Comparison of ENCODE assay signal across 8 cellular contexts in the genomic region with DNA sequence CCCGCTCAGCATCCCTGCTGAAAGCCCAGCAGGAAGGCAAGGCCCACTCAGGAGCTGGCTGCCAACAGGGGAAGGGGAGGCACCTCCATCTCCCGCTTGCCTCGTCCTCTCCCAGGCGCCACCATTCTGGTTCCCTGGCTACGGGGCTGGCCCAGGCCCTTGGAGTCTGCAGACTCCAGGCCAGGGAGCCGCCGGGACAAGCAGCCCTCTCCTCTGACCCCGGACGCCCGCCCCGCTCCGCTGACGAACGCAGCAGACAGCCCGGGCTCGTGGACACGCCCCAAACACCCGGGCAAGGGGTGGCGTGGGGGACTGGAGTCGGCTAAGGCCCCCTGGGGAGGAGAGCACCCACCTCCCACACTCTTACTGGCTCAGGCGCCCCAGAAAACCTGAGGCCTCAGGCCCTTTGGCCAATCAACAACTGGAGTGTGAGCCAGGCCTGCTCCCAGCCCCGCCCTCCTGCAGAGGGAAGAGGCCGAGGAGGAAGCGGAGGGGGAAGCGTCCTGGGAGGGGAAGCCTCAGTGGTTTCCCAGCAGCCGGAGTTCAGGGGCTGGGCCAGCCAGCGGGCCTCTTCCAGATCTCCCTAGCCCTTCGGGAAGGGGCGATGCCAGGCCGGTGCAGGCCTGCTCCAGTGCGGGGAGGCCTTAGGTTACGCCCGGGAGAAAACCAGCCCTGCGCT. TPM values are rescaled to one million over a fixed set of nuclear protein-coding genes. Genes with fewer than 3 reads are reported as not detected.
A peak's percentile ranks its signal among the peaks of the same experiment; 100 is the strongest.
DNase-seq lines count a peak whose midpoint lies in the region; ATAC-seq and TF ChIP-seq lines count a peak whose summit lies in the region.

No MANE protein-coding gene starts in this region.

- TF ChIP-seq CTCF in DOHH2 (IDR thresholded peaks at IDR 0.05; ENCODE audit: low read depth, low read length, poor library complexity, severe bottlenecking) (no peak), brain (conservative IDR thresholded peaks at IDR 0.05) (no peak), hepatocyte (IDR thresholded peaks at IDR 0.05; ENCODE audit: poor library complexity) (no peak), prostate gland (IDR thresholded peaks at IDR 0.05) (no peak)

- no peaks in the 10 kb centered on the region for H3K27me3 ChIP-seq in DOHH2 (ENCODE audit: control insufficient read depth, low read length)
- no peaks in the 10 kb centered on the region for H3K27me3 ChIP-seq in hepatocyte
- H3K27me3 ChIP-seq in prostate gland (replicated peaks; ENCODE audit: insufficient read depth): no peaks in the 10 kb centered on the region

- H3K9me2 ChIP-seq in DOHH2 (replicated peaks; ENCODE audit: control insufficient read depth, low read length): no peaks in the 10 kb centered on the region
- H3K9me2 ChIP-seq in hepatocyte (replicated peaks; ENCODE audit: insufficient read depth): no peaks in the 10 kb centered on the region

- H3K27me3 Mint-ChIP-seq in brain: peaks cover 13% of the 10 kb centered on the region

- H3K4me1 Mint-ChIP-seq in brain: peaks cover 59% of the 10 kb centered on the region

- H3K36me3 ChIP-seq in DOHH2 (ENCODE audit: control insufficient read depth, low read length) (peaks cover 6% of the 10 kb centered on the region; the same call in 1 of the 2 replicates), hepatocyte (replicated peaks; ENCODE audit: insufficient read depth, low read depth) (no peaks in the 10 kb centered on the region), prostate gland (no peaks in the 10 kb centered on the region)

- H4K20me1 ChIP-seq in DOHH2 (ENCODE audit: control insufficient read depth, insufficient read depth, low read depth, low read length) (no peaks in the 10 kb centered on the region; the same call in 1 of the 2 replicates), hepatocyte (ENCODE audit: insufficient read depth, poor library complexity, severe bottlenecking) (peaks cover 18% of the 10 kb centered on the region)

- no peak overlapping the region for H2AFZ ChIP-seq in hepatocyte

- no peak for ATAC-seq in GM21367 (IDR thresholded peaks at IDR 0.05; ENCODE audit: unreplicated experiment)

- H3K4me2 ChIP-seq in DOHH2 (ENCODE audit: low read length) (peak overlapping the region; percentile 85), hepatocyte (peak overlapping the region; percentile 95)

- intact Hi-C loops in prostate gland (cut with DNase I): loop anchor here (10.0 kb wide), 1 partner anchor 342 kb away; a partner anchor contains a TSS

- peaks cover 52% of the 10 kb centered on the region for H3K4me1 ChIP-seq in DOHH2 (ENCODE audit: control insufficient read depth, low read length)
- H3K4me1 ChIP-seq in hepatocyte (ENCODE audit: insufficient read depth): peaks cover 51% of the 10 kb centered on the region
- H3K4me1 ChIP-seq in prostate gland (replicated peaks): peaks cover 47% of the 10 kb centered on the region

- H3K27ac ChIP-seq in DOHH2 (ENCODE audit: low read depth, low read length) (peak overlapping the region; percentile 57), hepatocyte (peak overlapping the region; percentile 99), prostate gland (peak overlapping the region; percentile 97 to 99)

- H3K9me3 Mint-ChIP-seq in brain: peaks cover 0 to 2% (median 0%) of the 10 kb centered on the region in 5 experiments

- H3K4me3 Mint-ChIP-seq in brain: peak overlapping the region; percentile 78 to 100 (median 98)

- WGBS in hepatocyte (ENCODE audit: low lambda C conversion rate, missing lambda C conversion rate): 6% methylated on average over 34 of the region's 34 CpGs
- WGBS in prostate gland: under 1% methylated on average over 27 of the region's 34 CpGs

- DNase-seq in HuH-7.5 (ENCODE audit: low spot score) (peak; percentile 72), SKM-1 (lab: John Stamatoyannopoulos, UW; ENCODE audit: unreplicated experiment) (peak; percentile 70), hepatocyte (ENCODE audit: low spot score) (peak; percentile 97), prostate gland (ENCODE audit: low spot score) (peak; percentile 93), NCI-H345 (lab: John Stamatoyannopoulos, UW) (no peak)

- no peaks in the 10 kb centered on the region for H3K36me3 Mint-ChIP-seq in brain

- TF ChIP-seq POLR2A in prostate gland (IDR thresholded peaks at IDR 0.05): peak; percentile 86

- H3K27ac Mint-ChIP-seq in brain: peak overlapping the region; percentile 79 to 100 (median 96)

- H3K9me3 ChIP-seq in DOHH2 (ENCODE audit: control insufficient read depth, insufficient read depth, low read length): no peaks in the 10 kb centered on the region
- no peaks in the 10 kb centered on the region for H3K9me3 ChIP-seq in hepatocyte (ENCODE audit: low read depth)
- no peaks in the 10 kb centered on the region for H3K9me3 ChIP-seq in prostate gland

- H3K4me3 ChIP-seq in DOHH2 (ENCODE audit: low read length) (peak overlapping the region; percentile 70), hepatocyte (peak overlapping the region; percentile 1), prostate gland (peak overlapping the region in 1 of 2 donors; percentile 19)

- H3F3A ChIP-seq in DOHH2 (ENCODE audit: control insufficient read depth, insufficient read depth): peaks cover 6% of the 10 kb centered on the region

- peaks cover 63% of the 10 kb centered on the region for H3K79me2 ChIP-seq in DOHH2 (ENCODE audit: control insufficient read depth, low read length)
- H3K79me2 ChIP-seq in hepatocyte: peaks cover 54% of the 10 kb centered on the region

RNA-seq across cellular contexts. Expression of a gene that starts 4.2 kb away (rescaled TPM):
- polyA plus RNA-seq in brain (ENCODE audit: insufficient read depth, low read depth, low replicate concordance) (17.4 TPM), hepatocyte (8.9 and 9.9 TPM in 2 replicates)
- total RNA-seq in hepatocyte (4.9 and 11.2 TPM in 2 replicates), prostate gland (10 to 100 TPM; 14.8 to 32.0 TPM)

RNA-seq across cellular contexts. Expression of a gene that starts 59.4 kb away (rescaled TPM):
- 56.3 TPM for polyA plus RNA-seq in brain (ENCODE audit: insufficient read depth, low read depth, low replicate concordance)
- 22.2 and 22.3 TPM in 2 replicates for total RNA-seq in hepatocyte
- 34.9 and 51.2 TPM in 2 replicates for polyA plus RNA-seq in hepatocyte
- 100 to 1,000 TPM; 118 to 172 TPM for total RNA-seq in prostate gland
